In genomic region chr4:6720202-6720699, GRCh38 we compare ENCODE assay signal across 9 cellular contexts. TPM values are rescaled to one million over a fixed set of nuclear protein-coding genes. Genes with fewer than 3 reads are reported as not detected.
A peak's percentile ranks its signal among the peaks of the same experiment; 100 is the strongest.
DNase-seq lines count a peak whose midpoint lies in the region; ATAC-seq and FAIRE-seq lines count a peak whose summit lies in the region.
"Had no signal": no experiment of that assay in that cellular context is flagged by ENCODE, and none has a peak within 500 bp of the region (broad histone marks: within the 10 kb centered on the region; RNA-seq: fewer than 3 reads in every experiment).

No MANE protein-coding gene starts in this region.

- H3K36me3 ChIP-seq in small intestine (ENCODE audit: control insufficient read depth in 2 of 2, insufficient read depth in 2 of 2, low read length in 2 of 2): no peaks in the 10 kb centered on the region

- no peak for ATAC-seq in GM18517 (IDR thresholded peaks at IDR 0.05; ENCODE audit: unreplicated experiment)

- H3K27me3 ChIP-seq in small intestine (ENCODE audit: control insufficient read depth in 2 of 2, insufficient read depth in 2 of 2, low read length in 2 of 2): no peaks in the 10 kb centered on the region

- DNase-seq in NCI-H1417 (lab: John Stamatoyannopoulos, UW) (peak; percentile 64 to 83 (median 79)), NCI-H1417 treated with DMSO at 0.1 percent for 48 hours (lab: John Stamatoyannopoulos, UW) (no peak), NCI-H187 (lab: John Stamatoyannopoulos, UW) (peak; percentile 25 to 64), UCSD-AML1 (lab: John Stamatoyannopoulos, UW; ENCODE audit: unreplicated experiment) (peak; percentile 78), astrocyte of the hippocampus (ENCODE audit: low read depth, low spot score) (peak; percentile 87), hippocampal formation (lab: John Stamatoyannopoulos, UW) (peak; percentile 72 to 79), small intestine (peak; percentile 78)

- peaks cover 0 to 2% of the 10 kb centered on the region in 2 donors for H3K4me1 ChIP-seq in small intestine (ENCODE audit: control insufficient read depth in 2 of 2, insufficient read depth in 1 of 2, low read depth in 1 of 2, low read length in 1 of 2)

- no peak for FAIRE-seq in small intestine (lab: Jason Lieb, UNC)
- FAIRE-seq: G401.6 had no signal

- no peaks in the 10 kb centered on the region for H3K9me3 ChIP-seq in small intestine (ENCODE audit: control insufficient read depth, low read depth)

- 4% methylated on average over 14 of the region's 14 CpGs for WGBS in small intestine, 3 donors

- H3K27ac ChIP-seq in small intestine (ENCODE audit: low read depth in 1 of 2, low read length in 1 of 2): no peak overlapping the region

- H3K4me3 ChIP-seq in small intestine (ENCODE audit: low read depth in 1 of 2, low read length in 2 of 2): no peak overlapping the region

RNA-seq across cellular contexts. Expression of gene BLOC1S4, which starts 4.3 kb away (rescaled TPM):
- polyA plus RNA-seq in small intestine: 10 to 100 TPM; 13.1 to 19.5 (median 17.2) TPM

RNA-seq across cellular contexts. Expression of gene MRFAP1L1, which starts 10.6 kb away (rescaled TPM):
- polyA plus RNA-seq in small intestine: 10 to 100 TPM; 36.0 to 48.0 (median 42.4) TPM

RNA-seq across cellular contexts. Expression of gene S100P, which starts 26.6 kb away (rescaled TPM):
- polyA plus RNA-seq in small intestine: 10 to 100 TPM; 33.9 to 63.5 (median 48.1) TPM
